Comparison of ENCODE assay signal across 15 cellular contexts in genomic region chr6:125274935-125275334, GRCh38.
"Had no signal": no experiment of that assay in that cellular context is flagged by ENCODE, and none has a peak within 500 bp of the region (broad histone marks: within the 10 kb centered on the region; RNA-seq: fewer than 3 reads in every experiment).

No MANE protein-coding gene starts in this region.

- H3K27ac ChIP-seq: right atrium auricular region, VCaP had no signal

- H3K4me3 ChIP-seq: right atrium auricular region, transverse colon had no signal

- H3K9ac ChIP-seq: SK-N-SH had no signal

- H3K4me1 ChIP-seq: right atrium auricular region had no signal

- H3K4me2 ChIP-seq: SK-N-SH had no signal

- DNase-seq: activated CD4-positive, alpha-beta T cell treated with anti-CD3 and anti-CD28 coated beads for 1 hour; activated CD4-positive, alpha-beta T cell treated with anti-CD3 and anti-CD28 coated beads, Interleukin-2, amount 50 U/mL, for 4 hours; activated naive CD4-positive, alpha-beta T cell treated with Interleukin-2 at 50 U/mL for 16 hours; activated T-cell treated with anti-CD3 and anti-CD28 coated beads for 4 hours; aorta; foreskin melanocyte; mesenchymal stem cell; SK-N-SH; stimulated activated CD4-positive, alpha-beta T cell treated with anti-CD3 and anti-CD28 coated beads, Interleukin-4, amount 100 ng/mL, for 24 hours; stimulated activated naive CD8-positive, alpha-beta T cell treated with anti-CD3 and anti-CD28 coated beads, Interleukin-15, Interleukin-2, amounts not matched to agents 100 U/mL and 50 U/mL, for 24 hours; T-cell; T1000; transverse colon had no signal

- H3K27me3 ChIP-seq: right atrium auricular region, transverse colon had no signal

- H3K9me2 ChIP-seq: SK-N-SH had no signal

- H3K9me3 ChIP-seq: right atrium auricular region, SK-N-SH, transverse colon had no signal

- ATAC-seq: stimulated activated naive CD8-positive, alpha-beta T cell treated with anti-CD3 and anti-CD28 coated beads, Interleukin-15, Interleukin-2, amounts not matched to agents 100 U/mL and 50 U/mL, for 24 hours; T-cell had no signal
